20 cellular contexts compared by ENCODE assay signal in genomic region chr7:27549621-27550020, GRCh38.
DNase-seq lines count a peak whose midpoint lies in the region; ATAC-seq, FAIRE-seq and TF ChIP-seq lines count a peak whose summit lies in the region.
"Had no signal": no experiment of that assay in that cellular context is flagged by ENCODE, and none has a peak within 500 bp of the region (broad histone marks: within the 10 kb centered on the region; RNA-seq: fewer than 3 reads in every experiment).

No MANE protein-coding gene starts in this region.

- H3K27me3 ChIP-seq in GM23338 (ENCODE audit: insufficient read depth), result no peaks in the 10 kb centered on the region
- H3K27me3 ChIP-seq: BLaER1 treated with 17β-estradiol and CSF1 and Interleukin-3, amounts not matched to agents 10 nM and 100 nM had no signal

- no peaks in the 10 kb centered on the region for H3K36me3 Mint-ChIP-seq in GM23338 (ENCODE audit: low read depth)
- H3K36me3 Mint-ChIP-seq: CD14-positive monocyte had no signal

- H2AFZ ChIP-seq in GM23338, result no peak overlapping the region

- H3K9me2 ChIP-seq in GM23338 (ENCODE audit: insufficient read depth), result no peaks in the 10 kb centered on the region

- H4K20me1 ChIP-seq in GM23338 (replicated peaks; ENCODE audit: insufficient read depth), result no peaks in the 10 kb centered on the region; the same call in 1 of the 2 replicates
- H4K20me1 ChIP-seq: BLaER1 treated with 17β-estradiol and CSF1 and Interleukin-3, amounts not matched to agents 10 nM and 100 nM had no signal

- H3K27ac Mint-ChIP-seq in GM23338, result no peak overlapping the region
- H3K27ac Mint-ChIP-seq: B cell; CD14-positive monocyte; CD4-positive, alpha-beta memory T cell; CD4-positive, CD25-positive, alpha-beta regulatory T cell had no signal

- DNase-seq in GM23338 (ENCODE audit: low spot score), result no peak
- DNase-seq in kidney glomerular epithelial cell (lab: John Stamatoyannopoulos, UW), result no peak
- no peak for DNase-seq in GM12892 (ENCODE audit: insufficient read length)
- DNase-seq in activated CD4-positive, alpha-beta T cell treated with anti-CD3 and anti-CD28 coated beads for 1 hour, result no peak
- DNase-seq: AML-193; Calu3; CD4-positive, alpha-beta memory T cell; CD4-positive, CD25-positive, alpha-beta regulatory T cell; CD8-positive, alpha-beta memory T cell; COR-L47; DMS79 treated with DMSO at 0.1 percent for 48 hours; GF-D8 had no signal

- peak overlapping the region; percentile 9 for H3K4me2 ChIP-seq in GM23338
- H3K4me2 ChIP-seq: A549; BLaER1 treated with 17β-estradiol and CSF1 and Interleukin-3, amounts not matched to agents 10 nM and 100 nM had no signal

- peaks cover 7% of the 10 kb centered on the region for H3K27me3 Mint-ChIP-seq in GM23338 (ENCODE audit: insufficient read depth, low read depth, poor library complexity)
- H3K27me3 Mint-ChIP-seq: B cell; CD4-positive, alpha-beta memory T cell; CD4-positive, CD25-positive, alpha-beta regulatory T cell; CD8-positive, alpha-beta memory T cell had no signal

- no peak overlapping the region for H3K4me3 ChIP-seq in GM23338
- H3K4me3 ChIP-seq: A549; BLaER1 treated with 17β-estradiol and CSF1 and Interleukin-3, amounts not matched to agents 10 nM and 100 nM had no signal

- H3K36me3 ChIP-seq in GM23338 (ENCODE audit: insufficient read depth), result no peaks in the 10 kb centered on the region
- H3K36me3 ChIP-seq: BLaER1 treated with 17β-estradiol and CSF1 and Interleukin-3, amounts not matched to agents 10 nM and 100 nM had no signal

- H3K27ac ChIP-seq in C4-2B (peak overlapping the region; percentile 40; the same call in 1 of the 2 replicates), GM23338 (ENCODE audit: low read depth) (no peak overlapping the region), VCaP (peak overlapping the region; percentile 80)
- H3K27ac ChIP-seq: A549; BLaER1 treated with 17β-estradiol and CSF1 and Interleukin-3, amounts not matched to agents 10 nM and 100 nM had no signal

- H3K79me2 ChIP-seq in GM23338 (replicated peaks; ENCODE audit: insufficient read depth), result no peaks in the 10 kb centered on the region

- peaks cover 48% of the 10 kb centered on the region for H3K4me1 ChIP-seq in GM23338 (ENCODE audit: insufficient read depth)

- no peak for TF ChIP-seq CTCF in C4-2B (conservative IDR thresholded peaks at IDR 0.05)
- TF ChIP-seq CTCF in GM23338 (conservative IDR thresholded peaks at IDR 0.05; ENCODE audit: low read depth in 2 of 2), result no peak
- no peak for TF ChIP-seq CTCF in VCaP (conservative IDR thresholded peaks at IDR 0.05)

- H3K9me3 Mint-ChIP-seq in GM23338, result no peaks in the 10 kb centered on the region
- H3K9me3 Mint-ChIP-seq: CD14-positive monocyte; CD4-positive, alpha-beta memory T cell; CD4-positive, CD25-positive, alpha-beta regulatory T cell; CD8-positive, alpha-beta memory T cell had no signal

- no peak overlapping the region for H3K4me3 Mint-ChIP-seq in GM23338
- H3K4me3 Mint-ChIP-seq: B cell; CD14-positive monocyte; CD4-positive, alpha-beta memory T cell; CD4-positive, CD25-positive, alpha-beta regulatory T cell; CD8-positive, alpha-beta memory T cell had no signal

- no peaks in the 10 kb centered on the region for H3F3A ChIP-seq in GM23338 (replicated peaks; ENCODE audit: low read depth)

- FAIRE-seq in GM12892 (lab: Jason Lieb, UNC), result no peak
- FAIRE-seq: A549, GM12891, GM18507 had no signal

- TF ChIP-seq POLR2A in GM12892 (IDR thresholded peaks at IDR 0.05; ENCODE audit: low read depth, low read length), result no peak

- peaks cover 50% of the 10 kb centered on the region for H3K4me1 Mint-ChIP-seq in GM23338
- H3K4me1 Mint-ChIP-seq: B cell; CD14-positive monocyte; CD4-positive, alpha-beta memory T cell; CD4-positive, CD25-positive, alpha-beta regulatory T cell had no signal

- ATAC-seq in GM23338, result no peak
- ATAC-seq: A549 had no signal

TF ChIP-seq in GM23338, 12 proteins besides CTCF, POLR2A, EP300 and RAD21 (continues in another document):
- TF ChIP-seq EZH2phosphoT487 (IDR thresholded peaks at IDR 0.05; ENCODE audit: unreplicated experiment) (no peak), STAT1 (IDR thresholded peaks at IDR 0.05; ENCODE audit: unreplicated experiment) (no peak), NANOG (IDR thresholded peaks at IDR 0.05; ENCODE audit: borderline replicate concordance) (no peak), ZNF114 (CRISPR knock-in tag; IDR thresholded peaks at IDR 0.05) (no peak), EZH2 (IDR thresholded peaks at IDR 0.05; ENCODE audit: low read depth, unreplicated experiment) (no peak), REST (IDR thresholded peaks at IDR 0.05; ENCODE audit: unreplicated experiment) (no peak), CREB1 (CRISPR knock-in tag; IDR thresholded peaks at IDR 0.05; ENCODE audit: low read depth) (no peak), POLR2AphosphoS5 (IDR thresholded peaks at IDR 0.05; ENCODE audit: low read depth) (no peak), ZNF331 (CRISPR knock-in tag; IDR thresholded peaks at IDR 0.05; ENCODE audit: low read depth) (no peak)
- TF ChIP-seq, protein P1, sequence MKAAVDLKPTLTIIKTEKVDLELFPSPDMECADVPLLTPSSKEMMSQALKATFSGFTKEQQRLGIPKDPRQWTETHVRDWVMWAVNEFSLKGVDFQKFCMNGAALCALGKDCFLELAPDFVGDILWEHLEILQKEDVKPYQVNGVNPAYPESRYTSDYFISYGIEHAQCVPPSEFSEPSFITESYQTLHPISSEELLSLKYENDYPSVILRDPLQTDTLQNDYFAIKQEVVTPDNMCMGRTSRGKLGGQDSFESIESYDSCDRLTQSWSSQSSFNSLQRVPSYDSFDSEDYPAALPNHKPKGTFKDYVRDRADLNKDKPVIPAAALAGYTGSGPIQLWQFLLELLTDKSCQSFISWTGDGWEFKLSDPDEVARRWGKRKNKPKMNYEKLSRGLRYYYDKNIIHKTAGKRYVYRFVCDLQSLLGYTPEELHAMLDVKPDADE (IDR thresholded peaks at IDR 0.05), result no peak
